ENCODE assay signal across 26 cellular contexts in the genomic region with DNA sequence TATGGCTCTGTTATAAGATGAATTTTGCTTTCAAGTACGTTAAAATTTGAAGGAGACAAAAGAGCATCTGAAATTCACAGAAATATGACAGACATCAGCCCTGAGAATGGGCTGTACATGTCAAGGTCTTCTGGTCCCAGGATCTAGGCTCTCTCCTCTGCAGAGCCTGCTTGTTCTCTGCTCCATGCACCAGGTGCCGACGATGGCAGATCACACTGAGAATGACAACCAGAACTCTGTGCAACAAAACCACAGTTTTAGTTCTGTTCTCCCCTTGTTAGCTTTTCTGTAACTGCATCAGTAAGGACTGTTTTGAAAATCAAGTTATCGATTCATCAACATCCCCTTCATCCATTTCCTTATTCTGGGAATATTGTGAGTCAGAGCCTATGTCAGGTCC. TPM values are rescaled to one million over a fixed set of nuclear protein-coding genes. Genes with fewer than 3 reads are reported as not detected.
"Had no signal": no experiment of that assay in that cellular context is flagged by ENCODE, and none has a peak within 500 bp of the region (broad histone marks: within the 10 kb centered on the region; RNA-seq: fewer than 3 reads in every experiment).

No MANE protein-coding gene starts in this region.

- H3K4me1 ChIP-seq: prostate gland, spleen, transverse colon, upper lobe of right lung had no signal

- H3K79me2 ChIP-seq: hepatocyte had no signal

- H3K27ac ChIP-seq: hepatocyte, prostate gland, skin epidermis, spleen, transverse colon, upper lobe of right lung had no signal

- H3K4me2 ChIP-seq: hepatocyte had no signal

- H3K36me3 ChIP-seq: heart left ventricle, prostate gland, spleen, transverse colon, upper lobe of right lung had no signal

- H2AFZ ChIP-seq: hepatocyte had no signal

- H3K27me3 ChIP-seq: heart left ventricle, hepatocyte, transverse colon, upper lobe of right lung had no signal

- DNase-seq: glutamatergic neuron; heart left ventricle; islet precursor cell; mesendoderm; mucosa of descending colon; naive thymus-derived CD4-positive, alpha-beta T cell; nucleus accumbens; retina; right cardiac atrium; spleen; stimulated activated CD4-positive, alpha-beta T cell treated with anti-CD3 and anti-CD28 coated beads, Interleukin-4, amount 100 ng/mL, for 4 hours; stimulated activated CD8-positive, alpha-beta memory T cell treated with anti-CD3 and anti-CD28 coated beads, Interleukin-4, amount 100 ng/mL, for 48 hours; stimulated activated naive CD4-positive, alpha-beta T cell treated with Interleukin-2 at 50 U/mL for 16 hours; stimulated activated naive CD8-positive, alpha-beta T cell treated with anti-CD3 and anti-CD28 coated beads, Interleukin-15, amount 100 ng/mL, for 72 hours; substantia nigra; transverse colon; upper lobe of right lung had no signal

- ATAC-seq: mucosa of descending colon; naive thymus-derived CD4-positive, alpha-beta T cell; natural killer cell treated with Interleukin-12 subunit alpha and Interleukin-12 subunit beta and Interleukin-15 and Interleukin-18, amount 100 ng/mL, for 72 hours; sciatic nerve; stimulated activated memory B cell treated with anti-CD40 and anti-IgM and Interleukin-4, amounts not matched to agents 10 μg/mL and 1 μg/mL and 100 μg/mL, for 72 hours; stimulated activated naive CD8-positive, alpha-beta T cell treated with anti-CD3 and anti-CD28 coated beads, Interleukin-15, amount 100 ng/mL, for 72 hours; upper lobe of right lung had no signal

- H3K4me3 ChIP-seq: heart left ventricle, hepatocyte, lung, mucosa of descending colon, prostate gland, skin epidermis, spleen, transverse colon, upper lobe of right lung had no signal

- H3K9me3 ChIP-seq: mucosa of descending colon, prostate gland, transverse colon, upper lobe of right lung had no signal

- FAIRE-seq: urothelium cell line had no signal

RNA-seq across cellular contexts. Expression of a gene that starts 30.9 kb away (rescaled TPM):
- total RNA-seq: myocyte; naive thymus-derived CD4-positive, alpha-beta T cell; natural killer cell treated with Interleukin-12 subunit alpha and Interleukin-12 subunit beta and Interleukin-15 and Interleukin-18, amount 100 ng/mL, for 72 hours had no signal
- polyA plus RNA-seq: naive thymus-derived CD4-positive, alpha-beta T cell had no signal
